Comparison of ENCODE assay signal across 20 cellular contexts in the genomic region with DNA sequence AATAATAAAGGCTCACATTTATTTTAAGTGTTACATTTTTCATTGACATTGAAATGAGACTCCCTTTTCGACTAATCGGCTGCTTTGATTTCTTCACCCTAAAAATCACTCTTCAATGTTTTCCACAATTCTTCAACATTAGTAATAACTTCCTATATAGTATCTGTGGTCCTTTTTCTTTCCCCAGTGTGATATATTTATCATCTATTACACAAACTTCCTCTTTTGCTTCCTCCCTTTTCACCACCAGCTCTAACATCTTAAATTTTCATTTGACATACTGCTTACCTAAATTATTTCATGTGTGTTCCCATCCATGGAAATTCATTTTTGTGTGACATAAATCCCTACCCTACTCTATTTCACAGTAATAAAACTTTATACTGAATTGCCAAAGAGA.
"Had no signal": no experiment of that assay in that cellular context is flagged by ENCODE, and none has a peak within 500 bp of the region (broad histone marks: within the 10 kb centered on the region; RNA-seq: fewer than 3 reads in every experiment).

No MANE protein-coding gene starts in this region.

- ATAC-seq: activated CD4-positive, CD25-positive, alpha-beta regulatory T cell treated with anti-CD3 and anti-CD28 coated beads, Interleukin-2, amount 50 U/mL, for 24 hours; activated CD8-positive, alpha-beta T cell treated with anti-CD3 and anti-CD28 coated beads for 36 hours; activated T-cell treated with anti-CD3 and anti-CD28 coated beads, Interleukin-2, amount 50 U/mL, for 72 hours; PC-3; T-helper 17 cell had no signal

- DNase-seq: activated CD4-positive, alpha-beta T cell treated with anti-CD3 and anti-CD28 coated beads for 4 hours; activated CD8-positive, alpha-beta memory T cell treated with anti-CD3 and anti-CD28 coated beads, Interleukin-2, amount 50 U/mL, for 4 hours; activated CD8-positive, alpha-beta T cell treated with anti-CD3 and anti-CD28 coated beads for 36 hours; activated gamma-delta T cell treated with Interleukin-2 at 50 U/mL for 16 hours; activated naive CD4-positive, alpha-beta T cell treated with anti-CD3 and anti-CD28 coated beads, Interleukin-2, amount 10 ng/mL, durations not matched to agents 7 days and 5 days; activated naive CD8-positive, alpha-beta T cell treated with anti-CD3 and anti-CD28 coated beads for 36 hours; activated T-cell treated with anti-CD3 and anti-CD28 coated beads, Interleukin-2, amount 50 U/mL, for 72 hours; cerebellar nuclear complex; Karpas-422; NCI-H1048; NCI-H146; NCI-H187 treated with DMSO at 0.1 percent for 48 hours; NCI-H2081 treated with DMSO at 0.1 percent for 48 hours; NCI-H446; NCI-H524; PC-3; SHP77; T-helper 17 cell; T-helper 9 cell had no signal
